In the genomic region with DNA sequence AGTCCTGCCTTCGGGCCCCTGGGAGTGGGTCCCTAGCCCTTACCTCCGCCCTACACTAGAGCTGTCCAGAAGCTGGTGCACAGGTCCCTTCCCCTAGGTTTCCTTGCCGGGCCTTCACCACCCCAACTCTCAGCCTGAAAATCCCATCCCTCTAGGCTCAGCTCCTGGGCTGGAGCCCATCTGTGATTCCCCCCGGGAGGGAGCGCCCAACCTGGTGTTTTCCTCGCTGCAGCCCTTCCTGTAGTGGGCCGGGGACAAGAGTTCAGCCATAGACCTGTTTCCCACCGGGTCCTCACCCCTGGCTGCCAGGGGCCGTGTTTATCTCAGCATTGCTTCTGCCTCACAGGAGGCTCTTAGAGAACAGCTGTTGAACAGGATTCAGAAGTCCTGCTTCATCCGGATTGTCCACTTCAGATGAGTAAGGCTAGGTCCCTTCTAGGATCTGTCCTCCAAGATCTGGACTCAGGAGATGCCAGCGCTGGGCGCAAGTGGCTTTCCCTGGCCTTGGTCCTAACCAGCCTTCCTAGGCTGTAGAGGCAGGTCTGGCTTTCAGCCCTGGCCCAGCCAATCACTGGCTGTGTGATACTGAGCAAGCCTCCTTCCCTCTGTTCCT, we compare ENCODE assay signal across 8 cellular contexts. TPM values are rescaled to one million over a fixed set of nuclear protein-coding genes. Genes with fewer than 3 reads are reported as not detected.
A peak's percentile ranks its signal among the peaks of the same experiment; 100 is the strongest.
DNase-seq lines count a peak whose midpoint lies in the region; ATAC-seq and TF ChIP-seq lines count a peak whose summit lies in the region.

No MANE protein-coding gene starts in this region.

- 0 to 27% methylated on average over 1 to 9 of the region's 12 CpGs for WGBS in esophagus squamous epithelium, 2 donors

- peak overlapping the region; percentile 77; the same call in 1 of the 2 replicates for H2AFZ ChIP-seq in OCI-LY3 (ENCODE audit: low read depth, low read length)

- DNase-seq in DMS79 (lab: John Stamatoyannopoulos, UW) (peak; percentile 22), esophagus squamous epithelium (lab: John Stamatoyannopoulos, UW) (no peak), occipital lobe (lab: John Stamatoyannopoulos, UW) (peak; percentile 20), NCI-H1417 (lab: John Stamatoyannopoulos, UW) (no peak), COR-L47 (lab: John Stamatoyannopoulos, UW) (no peak)

- H3K4me2 ChIP-seq in OCI-LY3 (ENCODE audit: low read length) = peak overlapping the region; percentile 98

- H3K4me3 ChIP-seq in OCI-LY3 (ENCODE audit: low read length) (peak overlapping the region; percentile 91), esophagus squamous epithelium (peak overlapping the region; percentile 57 to 87 (median 68))

- H3K36me3 ChIP-seq in OCI-LY3 (replicated peaks; ENCODE audit: low read depth, low read length) = no peaks in the 10 kb centered on the region
- no peaks in the 10 kb centered on the region for H3K36me3 ChIP-seq in esophagus squamous epithelium

- H3K9me3 ChIP-seq in OCI-LY3 (ENCODE audit: insufficient read depth, low read length) (no peaks in the 10 kb centered on the region), esophagus squamous epithelium (no peaks in the 10 kb centered on the region)

- H3K4me1 ChIP-seq in OCI-LY3 (ENCODE audit: low read length) (peaks cover 11% of the 10 kb centered on the region), esophagus squamous epithelium (peaks cover 39 to 77% (median 46%) of the 10 kb centered on the region in 3 donors)

- peak overlapping the region; percentile 76 for H3K9ac ChIP-seq in OCI-LY3 (ENCODE audit: low read length)

- no peak for TF ChIP-seq POLR2A in esophagus squamous epithelium (IDR thresholded peaks at IDR 0.05)

- peaks cover 23% of the 10 kb centered on the region for H3K27me3 ChIP-seq in OCI-LY3 (ENCODE audit: low read depth, low read length)
- peaks cover 0 to 30% (median 0%) of the 10 kb centered on the region in 4 donors for H3K27me3 ChIP-seq in esophagus squamous epithelium

- no peaks in the 10 kb centered on the region for H4K20me1 ChIP-seq in OCI-LY3 (ENCODE audit: insufficient read depth, low read length)

- H3K79me2 ChIP-seq in OCI-LY3 (ENCODE audit: low read length) = no peaks in the 10 kb centered on the region

- intact Hi-C loops in esophagus squamous epithelium (cut with DNase I) = no loop called here

- TF ChIP-seq CTCF in OCI-LY3 (IDR thresholded peaks at IDR 0.05; ENCODE audit: low read depth, low read length) (no peak), esophagus squamous epithelium (IDR thresholded peaks at IDR 0.05) (no peak)

- H3K27ac ChIP-seq in OCI-LY3 (ENCODE audit: low read length) = no peak overlapping the region
- H3K27ac ChIP-seq in esophagus squamous epithelium = peak overlapping the region; percentile 68 to 90 (median 79)

- no peak for ATAC-seq in GM18907 (IDR thresholded peaks at IDR 0.05; ENCODE audit: unreplicated experiment)
- ATAC-seq in GM19035 (IDR thresholded peaks at IDR 0.05; ENCODE audit: unreplicated experiment) = no peak

RNA-seq across cellular contexts. Expression of gene GLIPR2, which starts 1.0 kb away (rescaled TPM):
- 10 to 100 TPM in 1 of 4 donors, 1 to 10 TPM in 2, under 1 TPM in 1; 0.61 to 13.4 (median 6.0) TPM for total RNA-seq in esophagus squamous epithelium
- total RNA-seq in occipital lobe = 9.2 TPM

RNA-seq across cellular contexts. Expression of gene CCIN, which starts 31.7 kb away (rescaled TPM):
- total RNA-seq in esophagus squamous epithelium (under 1 TPM in 1 of 4 donors, not detected in 3; 0.13 TPM), occipital lobe (not detected)

RNA-seq across cellular contexts. Expression of gene CLTA, which starts 53.2 kb away (rescaled TPM):
- total RNA-seq in esophagus squamous epithelium = 100 to 1,000 TPM; 165 to 215 (median 167) TPM
- total RNA-seq in occipital lobe = 116 TPM

Comparison
In these comparisons a context has a peak if more than half of its experiments do, and no peak if none do; other contexts are left out.
1. DNase-seq: peak in DMS79 (single experiment) and occipital lobe (single experiment); none in esophagus squamous epithelium (single experiment), NCI-H1417 (0 of 3) and COR-L47 (single experiment).